ENCODE assay signal across 1 cellular context in the genomic region with DNA sequence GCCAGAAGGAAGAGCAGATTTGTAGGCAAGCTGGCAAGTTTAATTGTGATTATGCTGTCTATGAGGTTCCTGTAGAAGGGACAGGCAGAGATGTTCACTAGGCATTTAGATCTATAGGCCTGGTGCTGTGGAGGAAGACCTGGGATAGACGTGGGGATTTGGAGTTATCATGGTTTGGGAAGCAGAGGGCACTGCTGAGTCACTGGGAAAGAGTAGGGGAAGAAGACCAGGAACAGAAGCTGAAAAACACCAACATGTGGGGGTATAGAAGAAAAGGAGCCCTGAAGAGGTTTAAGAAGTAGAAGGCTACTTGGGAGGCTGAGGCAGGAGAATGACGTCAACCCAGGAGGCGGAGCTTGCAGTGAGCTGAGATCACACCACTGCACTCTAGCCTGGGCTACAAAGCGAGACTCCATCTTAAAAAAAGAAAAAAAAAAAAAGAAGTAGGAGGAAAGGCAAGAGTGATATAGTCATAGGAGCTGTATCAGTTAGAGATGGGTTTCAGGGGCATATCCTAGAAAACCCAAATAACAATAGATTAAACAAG.
TF ChIP-seq lines count a peak whose summit lies in the region.

No MANE protein-coding gene starts in this region.

TF ChIP-seq in WTC11, 78 proteins besides CTCF, POLR2A, EP300 and RAD21 (continued from another document):
- TF ChIP-seq, protein P1, sequence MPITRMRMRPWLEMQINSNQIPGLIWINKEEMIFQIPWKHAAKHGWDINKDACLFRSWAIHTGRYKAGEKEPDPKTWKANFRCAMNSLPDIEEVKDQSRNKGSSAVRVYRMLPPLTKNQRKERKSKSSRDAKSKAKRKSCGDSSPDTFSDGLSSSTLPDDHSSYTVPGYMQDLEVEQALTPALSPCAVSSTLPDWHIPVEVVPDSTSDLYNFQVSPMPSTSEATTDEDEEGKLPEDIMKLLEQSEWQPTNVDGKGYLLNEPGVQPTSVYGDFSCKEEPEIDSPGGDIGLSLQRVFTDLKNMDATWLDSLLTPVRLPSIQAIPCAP (CRISPR knock-in tag; IDR thresholded peaks at IDR 0.05) = no peak
- no peak for TF ChIP-seq MYBL2 (CRISPR knock-in tag; IDR thresholded peaks at IDR 0.05)
- TF ChIP-seq, protein P2, sequence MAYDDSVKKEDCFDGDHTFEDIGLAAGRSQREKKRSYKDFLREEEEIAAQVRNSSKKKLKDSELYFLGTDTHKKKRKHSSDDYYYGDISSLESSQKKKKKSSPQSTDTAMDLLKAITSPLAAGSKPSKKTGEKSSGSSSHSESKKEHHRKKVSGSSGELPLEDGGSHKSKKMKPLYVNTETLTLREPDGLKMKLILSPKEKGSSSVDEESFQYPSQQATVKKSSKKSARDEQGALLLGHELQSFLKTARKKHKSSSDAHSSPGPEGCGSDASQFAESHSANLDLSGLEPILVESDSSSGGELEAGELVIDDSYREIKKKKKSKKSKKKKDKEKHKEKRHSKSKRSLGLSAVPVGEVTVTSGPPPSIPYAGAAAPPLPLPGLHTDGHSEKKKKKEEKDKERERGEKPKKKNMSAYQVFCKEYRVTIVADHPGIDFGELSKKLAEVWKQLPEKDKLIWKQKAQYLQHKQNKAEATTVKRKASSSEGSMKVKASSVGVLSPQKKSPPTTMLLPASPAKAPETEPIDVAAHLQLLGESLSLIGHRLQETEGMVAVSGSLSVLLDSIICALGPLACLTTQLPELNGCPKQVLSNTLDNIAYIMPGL (CRISPR knock-in tag; IDR thresholded peaks at IDR 0.05) = no peak
- no peak for TF ChIP-seq ZNF423 (CRISPR knock-in tag; IDR thresholded peaks at IDR 0.05)
- TF ChIP-seq, protein P3, sequence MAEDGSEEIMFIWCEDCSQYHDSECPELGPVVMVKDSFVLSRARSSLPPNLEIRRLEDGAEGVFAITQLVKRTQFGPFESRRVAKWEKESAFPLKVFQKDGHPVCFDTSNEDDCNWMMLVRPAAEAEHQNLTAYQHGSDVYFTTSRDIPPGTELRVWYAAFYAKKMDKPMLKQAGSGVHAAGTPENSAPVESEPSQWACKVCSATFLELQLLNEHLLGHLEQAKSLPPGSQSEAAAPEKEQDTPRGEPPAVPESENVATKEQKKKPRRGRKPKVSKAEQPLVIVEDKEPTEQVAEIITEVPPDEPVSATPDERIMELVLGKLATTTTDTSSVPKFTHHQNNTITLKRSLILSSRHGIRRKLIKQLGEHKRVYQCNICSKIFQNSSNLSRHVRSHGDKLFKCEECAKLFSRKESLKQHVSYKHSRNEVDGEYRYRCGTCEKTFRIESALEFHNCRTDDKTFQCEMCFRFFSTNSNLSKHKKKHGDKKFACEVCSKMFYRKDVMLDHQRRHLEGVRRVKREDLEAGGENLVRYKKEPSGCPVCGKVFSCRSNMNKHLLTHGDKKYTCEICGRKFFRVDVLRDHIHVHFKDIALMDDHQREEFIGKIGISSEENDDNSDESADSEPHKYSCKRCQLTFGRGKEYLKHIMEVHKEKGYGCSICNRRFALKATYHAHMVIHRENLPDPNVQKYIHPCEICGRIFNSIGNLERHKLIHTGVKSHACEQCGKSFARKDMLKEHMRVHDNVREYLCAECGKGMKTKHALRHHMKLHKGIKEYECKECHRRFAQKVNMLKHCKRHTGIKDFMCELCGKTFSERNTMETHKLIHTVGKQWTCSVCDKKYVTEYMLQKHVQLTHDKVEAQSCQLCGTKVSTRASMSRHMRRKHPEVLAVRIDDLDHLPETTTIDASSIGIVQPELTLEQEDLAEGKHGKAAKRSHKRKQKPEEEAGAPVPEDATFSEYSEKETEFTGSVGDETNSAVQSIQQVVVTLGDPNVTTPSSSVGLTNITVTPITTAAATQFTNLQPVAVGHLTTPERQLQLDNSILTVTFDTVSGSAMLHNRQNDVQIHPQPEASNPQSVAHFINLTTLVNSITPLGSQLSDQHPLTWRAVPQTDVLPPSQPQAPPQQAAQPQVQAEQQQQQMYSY (CRISPR knock-in tag; IDR thresholded peaks at IDR 0.05) = no peak
